In the genomic region with DNA sequence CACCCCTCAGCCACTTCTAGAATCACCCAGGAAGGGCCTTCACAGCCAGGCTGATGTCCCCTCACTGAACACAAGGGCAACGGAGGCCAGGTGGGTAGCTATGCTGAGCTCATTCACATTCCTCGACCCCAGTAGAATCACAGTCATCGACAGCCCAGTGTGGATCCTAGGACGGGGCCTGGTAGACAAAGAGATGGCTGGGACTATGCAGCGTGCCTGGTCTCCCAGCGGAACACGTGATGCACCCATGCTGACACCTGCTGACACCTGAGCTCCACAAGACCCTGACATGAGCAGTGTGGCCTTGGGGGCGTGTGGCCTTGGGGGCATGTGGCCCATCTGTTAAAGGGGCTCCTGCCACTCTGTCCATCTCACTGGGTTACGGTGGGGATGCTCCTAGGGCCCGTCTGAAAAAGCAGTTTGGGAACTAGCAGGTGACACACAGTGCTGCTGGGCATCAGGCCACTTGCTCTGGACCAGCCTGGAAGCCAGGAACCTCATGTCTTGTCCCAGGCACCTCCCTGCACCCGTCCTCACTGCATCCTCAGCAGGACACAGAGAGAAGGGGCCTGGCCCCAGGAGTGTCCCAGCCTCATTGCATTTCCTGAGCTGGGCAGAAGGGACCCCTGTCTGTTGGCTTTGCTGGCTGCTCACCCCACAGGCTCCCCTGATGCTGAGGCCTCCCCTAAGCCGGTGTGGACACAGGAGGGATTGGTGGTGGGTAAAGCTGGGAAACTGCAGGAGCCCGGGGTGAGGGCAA, we compare ENCODE assay signal across 17 cellular contexts. TPM values are rescaled to one million over a fixed set of nuclear protein-coding genes. Genes with fewer than 3 reads are reported as not detected.
"Had no signal": no experiment of that assay in that cellular context is flagged by ENCODE, and none has a peak within 500 bp of the region (broad histone marks: within the 10 kb centered on the region; RNA-seq: fewer than 3 reads in every experiment).

No MANE protein-coding gene starts in this region.

- H3K4me1 ChIP-seq: heart left ventricle, pancreas, tibial artery, vagina had no signal

- H3K27ac ChIP-seq: cardiac muscle cell, coronary artery, heart left ventricle, pancreas, skin epidermis, tibial artery, vagina had no signal

- H3K27me3 ChIP-seq: pancreas, vagina had no signal

- H3K4me3 ChIP-seq: cardiac muscle cell, coronary artery, heart left ventricle, pancreas, skin epidermis, tibial artery, vagina had no signal

- H3K9me3 ChIP-seq: heart left ventricle, pancreas, vagina had no signal

- H3K36me3 ChIP-seq: cardiac muscle cell, heart left ventricle, pancreas, tibial artery, vagina had no signal

- DNase-seq: activated CD4-positive, alpha-beta T cell treated with anti-CD3 and anti-CD28 coated beads for 48 hours; activated CD8-positive, alpha-beta T cell treated with anti-CD3 and anti-CD28 coated beads, Interleukin-2, amount 10 ng/mL, durations not matched to agents 7 days and 5 days; effector CD4-positive, alpha-beta T cell; foreskin melanocyte; T-helper 9 cell had no signal

- H3K4me3 Mint-ChIP-seq: activated CD8-positive, alpha-beta T cell treated with anti-CD3 and anti-CD28 coated beads, Interleukin-2, amount 10 ng/mL, durations not matched to agents 7 days and 5 days; memory B cell had no signal

- ATAC-seq: activated CD8-positive, alpha-beta T cell treated with anti-CD3 and anti-CD28 coated beads, Interleukin-2, amount 10 ng/mL, durations not matched to agents 7 days and 5 days; heart left ventricle; left lobe of liver; pancreas had no signal

- H3K4me1 Mint-ChIP-seq: memory B cell had no signal

- H3K27ac Mint-ChIP-seq: activated CD8-positive, alpha-beta T cell treated with anti-CD3 and anti-CD28 coated beads, Interleukin-2, amount 10 ng/mL, durations not matched to agents 7 days and 5 days; activated T-helper 2 cell treated with anti-CD3 and anti-CD28 coated beads, Interferon-gamma antibody, Interleukin-2, Interleukin-4, amounts not matched to agents 10 μg/mL and 5 μg/mL and 100 μg/mL, durations not matched to agents 14 hours and 24 hours and 36 hours; memory B cell had no signal

- H3K9me3 Mint-ChIP-seq: activated T-helper 2 cell treated with anti-CD3 and anti-CD28 coated beads, Interferon-gamma antibody, Interleukin-2, Interleukin-4, amounts not matched to agents 10 μg/mL and 5 μg/mL and 100 μg/mL, durations not matched to agents 14 hours and 24 hours and 36 hours had no signal

RNA-seq across cellular contexts. Expression of a gene that starts 9.7 kb away (rescaled TPM):
- total RNA-seq: activated CD8-positive, alpha-beta T cell treated with anti-CD3 and anti-CD28 coated beads, Interleukin-2, amount 10 ng/mL, durations not matched to agents 7 days and 5 days; vagina had no signal

RNA-seq across cellular contexts. Expression of a gene that starts 22.0 kb away (rescaled TPM):
- total RNA-seq: activated CD8-positive, alpha-beta T cell treated with anti-CD3 and anti-CD28 coated beads, Interleukin-2, amount 10 ng/mL, durations not matched to agents 7 days and 5 days; activated T-helper 2 cell treated with anti-CD3 and anti-CD28 coated beads, Interferon-gamma antibody, Interleukin-2, Interleukin-4, amounts not matched to agents 10 μg/mL and 5 μg/mL and 100 μg/mL, durations not matched to agents 14 hours and 24 hours and 36 hours; astrocyte; cardiac muscle cell; heart left ventricle; left lobe of liver; pancreas; vagina had no signal
- polyA plus RNA-seq: cardiac muscle cell, heart left ventricle, neural cell, pancreas had no signal

RNA-seq across cellular contexts. Expression of a gene that starts 42.3 kb away (rescaled TPM):
- total RNA-seq: activated CD8-positive, alpha-beta T cell treated with anti-CD3 and anti-CD28 coated beads, Interleukin-2, amount 10 ng/mL, durations not matched to agents 7 days and 5 days; activated T-helper 2 cell treated with anti-CD3 and anti-CD28 coated beads, Interferon-gamma antibody, Interleukin-2, Interleukin-4, amounts not matched to agents 10 μg/mL and 5 μg/mL and 100 μg/mL, durations not matched to agents 14 hours and 24 hours and 36 hours; astrocyte; cardiac muscle cell; left lobe of liver; pancreas; vagina had no signal
- polyA plus RNA-seq: cardiac muscle cell had no signal

RNA-seq across cellular contexts. Expression of a gene that starts 48.0 kb away (rescaled TPM):
- total RNA-seq: activated CD8-positive, alpha-beta T cell treated with anti-CD3 and anti-CD28 coated beads, Interleukin-2, amount 10 ng/mL, durations not matched to agents 7 days and 5 days; activated T-helper 2 cell treated with anti-CD3 and anti-CD28 coated beads, Interferon-gamma antibody, Interleukin-2, Interleukin-4, amounts not matched to agents 10 μg/mL and 5 μg/mL and 100 μg/mL, durations not matched to agents 14 hours and 24 hours and 36 hours; astrocyte; heart left ventricle; left lobe of liver; vagina had no signal
- polyA plus RNA-seq: heart left ventricle, neural cell had no signal
